ENCODE assay signal across 16 cellular contexts in the genomic region with DNA sequence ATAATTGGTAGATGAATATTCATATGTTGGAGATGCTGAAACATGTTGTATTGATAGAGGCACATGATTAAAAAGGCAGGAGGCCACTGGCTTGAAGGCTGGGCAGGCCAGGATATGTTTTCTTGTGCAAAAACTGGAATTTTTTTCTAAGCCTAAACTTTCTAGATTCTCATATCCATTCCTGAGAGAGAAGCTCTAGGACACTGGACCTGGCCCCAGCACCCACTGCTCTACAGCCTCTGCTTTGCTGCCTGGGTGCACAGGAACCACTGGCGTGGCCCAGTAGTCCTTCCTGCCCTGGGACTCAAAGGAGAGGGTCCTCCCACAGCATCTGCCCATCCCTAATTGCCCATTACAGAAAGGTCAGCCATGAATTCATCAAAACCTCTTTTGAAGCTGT.
"Had no signal": no experiment of that assay in that cellular context is flagged by ENCODE, and none has a peak within 500 bp of the region (broad histone marks: within the 10 kb centered on the region; RNA-seq: fewer than 3 reads in every experiment).

No MANE protein-coding gene starts in this region.

- H3K27me3 Mint-ChIP-seq: activated naive CD8-positive, alpha-beta T cell treated with anti-CD3 and anti-CD28 coated beads for 36 hours; activated T-cell treated with anti-CD3 and anti-CD28 coated beads, Interleukin-2, amount 50 U/mL, for 24 hours had no signal

- DNase-seq: activated CD4-positive, alpha-beta T cell treated with anti-CD3 and anti-CD28 coated beads, Interleukin-2, amount 10 ng/mL, durations not matched to agents 7 days and 5 days; activated CD4-positive, CD25-positive, alpha-beta regulatory T cell; activated gamma-delta T cell treated with Interleukin-2 at 50 U/mL for 16 hours; activated naive CD8-positive, alpha-beta T cell treated with anti-CD3 and anti-CD28 coated beads for 36 hours; activated T-cell treated with anti-CD3 and anti-CD28 coated beads, Interleukin-2, amount 50 U/mL, for 24 hours; heart left ventricle; right cardiac atrium; T-helper 2 cell had no signal

- H3K4me3 Mint-ChIP-seq: activated CD4-positive, alpha-beta T cell treated with anti-CD3 and anti-CD28 coated beads, Interleukin-2, amount 10 ng/mL, durations not matched to agents 7 days and 5 days; activated naive CD8-positive, alpha-beta T cell treated with anti-CD3 and anti-CD28 coated beads for 36 hours; activated T-cell treated with anti-CD3 and anti-CD28 coated beads, Interleukin-2, amount 50 U/mL, for 24 hours; memory B cell; stimulated activated memory B cell treated with anti-CD40 and anti-IgM and Interleukin-4, amounts not matched to agents 10 μg/mL and 1 μg/mL and 100 μg/mL, for 72 hours had no signal

- H3K27me3 ChIP-seq: breast epithelium, dorsolateral prefrontal cortex, heart left ventricle, neutrophil, tibial artery had no signal

- H3K27ac Mint-ChIP-seq: activated CD4-positive, alpha-beta T cell treated with anti-CD3 and anti-CD28 coated beads, Interleukin-2, amount 10 ng/mL, durations not matched to agents 7 days and 5 days; activated naive CD8-positive, alpha-beta T cell treated with anti-CD3 and anti-CD28 coated beads for 36 hours; activated T-cell treated with anti-CD3 and anti-CD28 coated beads, Interleukin-2, amount 50 U/mL, for 24 hours; memory B cell; progenitor cell of endocrine pancreas; stimulated activated memory B cell treated with anti-CD40 and anti-IgM and Interleukin-4, amounts not matched to agents 10 μg/mL and 1 μg/mL and 100 μg/mL, for 72 hours had no signal

- H3K4me1 ChIP-seq: breast epithelium, tibial artery had no signal

- ATAC-seq: heart left ventricle; left lobe of liver; stimulated activated memory B cell treated with anti-CD40 and anti-IgM and Interleukin-4, amounts not matched to agents 10 μg/mL and 1 μg/mL and 100 μg/mL, for 72 hours had no signal

- H3K36me3 ChIP-seq: breast epithelium, heart left ventricle, neutrophil, tibial artery had no signal

- H3K4me3 ChIP-seq: breast epithelium, dorsolateral prefrontal cortex, heart left ventricle, tibial artery had no signal

- H3K9me3 ChIP-seq: breast epithelium, neutrophil, tibial artery had no signal

- H3K27ac ChIP-seq: breast epithelium, heart left ventricle, neutrophil, tibial artery had no signal

- H3K4me1 Mint-ChIP-seq: activated CD4-positive, alpha-beta T cell treated with anti-CD3 and anti-CD28 coated beads, Interleukin-2, amount 10 ng/mL, durations not matched to agents 7 days and 5 days; activated naive CD8-positive, alpha-beta T cell treated with anti-CD3 and anti-CD28 coated beads for 36 hours; memory B cell; stimulated activated memory B cell treated with anti-CD40 and anti-IgM and Interleukin-4, amounts not matched to agents 10 μg/mL and 1 μg/mL and 100 μg/mL, for 72 hours had no signal

- H3K36me3 Mint-ChIP-seq: memory B cell had no signal
